In the genomic region with DNA sequence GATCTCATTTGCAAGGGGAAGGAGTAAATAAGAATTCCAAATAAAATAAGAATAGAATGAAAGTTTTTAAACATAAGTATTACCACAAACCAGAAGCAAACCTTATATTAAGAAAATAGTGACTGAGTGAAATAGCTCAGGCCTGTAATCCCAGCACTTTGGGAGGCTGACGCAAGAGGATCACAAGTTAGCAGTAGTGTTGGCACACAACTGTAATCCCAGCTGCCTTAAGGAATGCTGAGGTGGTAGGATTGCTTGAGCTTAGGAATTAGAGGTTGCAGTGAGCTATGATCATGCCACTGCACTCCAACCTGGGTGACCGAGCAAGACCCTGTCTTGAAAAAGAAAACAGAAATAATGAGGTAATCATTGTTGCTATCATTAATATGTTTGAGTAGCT, we compare ENCODE assay signal across 1 cellular context.
TF ChIP-seq lines count a peak whose summit lies in the region.

No MANE protein-coding gene starts in this region.

TF ChIP-seq in WTC11, 78 proteins besides CTCF, POLR2A, EP300 and RAD21 (continued from another document):
- TF ChIP-seq NR2C2 (CRISPR knock-in tag; IDR thresholded peaks at IDR 0.05) = no peak
- no peak for TF ChIP-seq CREM (CRISPR knock-in tag; IDR thresholded peaks at IDR 0.05)
- TF ChIP-seq GTF2I (CRISPR knock-in tag; conservative IDR thresholded peaks at IDR 0.05) = no peak
- no peak for TF ChIP-seq SP1 (CRISPR knock-in tag; conservative IDR thresholded peaks at IDR 0.05)
- TF ChIP-seq, protein P1, sequence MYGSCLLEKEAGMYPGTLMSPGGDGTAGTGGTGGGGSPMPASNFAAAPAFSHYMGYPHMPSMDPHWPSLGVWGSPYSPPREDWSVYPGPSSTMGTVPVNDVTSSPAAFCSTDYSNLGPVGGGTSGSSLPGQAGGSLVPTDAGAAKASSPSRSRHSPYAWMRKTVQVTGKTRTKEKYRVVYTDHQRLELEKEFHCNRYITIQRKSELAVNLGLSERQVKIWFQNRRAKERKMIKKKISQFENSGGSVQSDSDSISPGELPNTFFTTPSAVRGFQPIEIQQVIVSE (CRISPR knock-in tag; IDR thresholded peaks at IDR 0.05; ENCODE audit: borderline replicate concordance) = no peak
